ENCODE assay signal across 21 cellular contexts in the genomic region with DNA sequence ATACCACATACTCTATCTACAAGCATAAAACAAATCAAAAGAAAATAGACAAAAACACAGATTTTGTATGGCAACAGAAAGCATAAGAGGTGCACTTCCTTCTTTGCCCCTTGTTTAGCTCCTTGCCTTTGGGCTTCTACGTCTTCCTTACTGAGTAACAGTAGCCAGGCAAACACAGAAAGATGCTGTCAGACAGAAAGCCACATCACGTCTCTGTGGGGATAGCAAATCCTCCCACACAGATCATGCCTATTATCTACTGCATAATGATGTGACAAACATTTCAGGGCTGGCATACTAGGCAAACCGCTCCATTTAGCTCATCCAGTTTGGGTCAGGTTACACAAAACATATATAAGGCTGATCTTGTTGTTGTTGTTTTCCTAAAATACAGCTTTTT.
"Had no signal": no experiment of that assay in that cellular context is flagged by ENCODE, and none has a peak within 500 bp of the region (broad histone marks: within the 10 kb centered on the region; RNA-seq: fewer than 3 reads in every experiment).

No MANE protein-coding gene starts in this region.

- H3K9me3 ChIP-seq: pancreas, tibial artery, upper lobe of left lung, uterus had no signal

- H3K27ac ChIP-seq: pancreas, tibial artery, upper lobe of left lung, uterus had no signal

- DNase-seq: effector memory CD4-positive, alpha-beta T cell; immature natural killer cell; kidney; left cardiac atrium; left ventricle myocardium superior; mesenchymal stem cell; naive B cell; nephron progenitor cell; nucleus accumbens; pancreas; right cardiac atrium; stimulated activated CD4-positive, alpha-beta T cell treated with anti-CD3 and anti-CD28 coated beads, Interleukin-4, amount 100 ng/mL, for 24 hours; tibial artery; upper lobe of left lung; uterus had no signal

- H3K27ac Mint-ChIP-seq: immature natural killer cell; naive B cell; nephron progenitor cell; progenitor cell of endocrine pancreas; stimulated activated memory B cell treated with anti-CD40 and anti-IgM and Interleukin-4, amounts not matched to agents 10 μg/mL and 1 μg/mL and 100 μg/mL, for 72 hours; stimulated activated naive CD8-positive, alpha-beta T cell treated with anti-CD3 and anti-CD28 coated beads, Interleukin-15, Interleukin-2, amounts not matched to agents 100 ng/mL and 50 ng/mL, for 24 hours had no signal

- ATAC-seq: esophagus mucosa; left cardiac atrium; left ventricle myocardium superior; pancreas; right cardiac atrium; stimulated activated memory B cell treated with anti-CD40 and anti-IgM and Interleukin-4, amounts not matched to agents 10 μg/mL and 1 μg/mL and 100 μg/mL, for 72 hours had no signal

- H3K4me1 Mint-ChIP-seq: immature natural killer cell; naive B cell; stimulated activated memory B cell treated with anti-CD40 and anti-IgM and Interleukin-4, amounts not matched to agents 10 μg/mL and 1 μg/mL and 100 μg/mL, for 72 hours had no signal

- H3K4me1 ChIP-seq: pancreas, tibial artery, upper lobe of left lung, uterus had no signal

- H3K4me3 ChIP-seq: lung, pancreas, smooth muscle cell, tibial artery, upper lobe of left lung, uterus had no signal

- H3K9me3 Mint-ChIP-seq: immature natural killer cell; naive B cell; nephron progenitor cell; stimulated activated memory B cell treated with anti-CD40 and anti-IgM and Interleukin-4, amounts not matched to agents 10 μg/mL and 1 μg/mL and 100 μg/mL, for 72 hours; stimulated activated naive CD8-positive, alpha-beta T cell treated with anti-CD3 and anti-CD28 coated beads, Interleukin-15, Interleukin-2, amounts not matched to agents 100 ng/mL and 50 ng/mL, for 24 hours had no signal

- H3K4me3 Mint-ChIP-seq: immature natural killer cell; naive B cell; nephron progenitor cell; stimulated activated memory B cell treated with anti-CD40 and anti-IgM and Interleukin-4, amounts not matched to agents 10 μg/mL and 1 μg/mL and 100 μg/mL, for 72 hours; stimulated activated naive CD8-positive, alpha-beta T cell treated with anti-CD3 and anti-CD28 coated beads, Interleukin-15, Interleukin-2, amounts not matched to agents 100 ng/mL and 50 ng/mL, for 24 hours had no signal

- H3K27me3 ChIP-seq: pancreas, tibial artery, upper lobe of left lung, uterus had no signal

- H3K27me3 Mint-ChIP-seq: naive B cell; progenitor cell of endocrine pancreas; stimulated activated memory B cell treated with anti-CD40 and anti-IgM and Interleukin-4, amounts not matched to agents 10 μg/mL and 1 μg/mL and 100 μg/mL, for 72 hours; stimulated activated naive CD8-positive, alpha-beta T cell treated with anti-CD3 and anti-CD28 coated beads, Interleukin-15, Interleukin-2, amounts not matched to agents 100 ng/mL and 50 ng/mL, for 24 hours had no signal

- H3K4me2 ChIP-seq: smooth muscle cell had no signal

- H3K36me3 ChIP-seq: uterus had no signal
